1 cellular context compared by ENCODE assay signal in genomic region chr7:73900286-73900685, GRCh38.
TF ChIP-seq lines count a peak whose summit lies in the region.

No MANE protein-coding gene starts in this region.

TF ChIP-seq in H1, 55 proteins besides CTCF, POLR2A, EP300 and RAD21 (continued from another document):
- TF ChIP-seq ATF2 (IDR thresholded peaks at IDR 0.05; ENCODE audit: low read length): no peak
- TF ChIP-seq EZH2 (IDR thresholded peaks at IDR 0.05; ENCODE audit: low read depth, low read length, severe bottlenecking): no peak
- no peak for TF ChIP-seq POLR2AphosphoS5 (IDR thresholded peaks at IDR 0.05; ENCODE audit: low read depth, low read length)
- TF ChIP-seq NRF1 (IDR thresholded peaks at IDR 0.05; ENCODE audit: low read depth, low read length): no peak
- no peak for TF ChIP-seq POU5F1 (IDR thresholded peaks at IDR 0.05; ENCODE audit: low read depth, low read length)
- no peak for TF ChIP-seq PHF8 (conservative IDR thresholded peaks at IDR 0.05; ENCODE audit: low read depth, low read length)
- TF ChIP-seq RXRA (IDR thresholded peaks at IDR 0.05; ENCODE audit: insufficient read depth, low read depth, low read length): no peak
- no peak for TF ChIP-seq CHD1 (IDR thresholded peaks at IDR 0.05; ENCODE audit: low read depth, low read length)
- no peak for TF ChIP-seq CBX5 (IDR thresholded peaks at IDR 0.05; ENCODE audit: low read depth, low read length)
- TF ChIP-seq TCF12 (IDR thresholded peaks at IDR 0.05; ENCODE audit: low read depth, low read length): no peak
- TF ChIP-seq MAX (IDR thresholded peaks at IDR 0.05): no peak
- no peak for TF ChIP-seq CEBPB (IDR thresholded peaks at IDR 0.05; ENCODE audit: low read depth, low read length)
- TF ChIP-seq ATF3 (IDR thresholded peaks at IDR 0.05; ENCODE audit: insufficient read depth, low read depth, low read length): no peak
- TF ChIP-seq SIN3A (conservative IDR thresholded peaks at IDR 0.05 in 1 of 2, IDR thresholded peaks at IDR 0.05 in 1 of 2; ENCODE audit: low read depth in 1 of 2, low read length in 2 of 2): no peak
- no peak for TF ChIP-seq E2F6 (IDR thresholded peaks at IDR 0.05)
- no peak for TF ChIP-seq HDAC6 (IDR thresholded peaks at IDR 0.05; ENCODE audit: low read depth, low read length)
